ENCODE assay signal across 22 cellular contexts in the genomic region with DNA sequence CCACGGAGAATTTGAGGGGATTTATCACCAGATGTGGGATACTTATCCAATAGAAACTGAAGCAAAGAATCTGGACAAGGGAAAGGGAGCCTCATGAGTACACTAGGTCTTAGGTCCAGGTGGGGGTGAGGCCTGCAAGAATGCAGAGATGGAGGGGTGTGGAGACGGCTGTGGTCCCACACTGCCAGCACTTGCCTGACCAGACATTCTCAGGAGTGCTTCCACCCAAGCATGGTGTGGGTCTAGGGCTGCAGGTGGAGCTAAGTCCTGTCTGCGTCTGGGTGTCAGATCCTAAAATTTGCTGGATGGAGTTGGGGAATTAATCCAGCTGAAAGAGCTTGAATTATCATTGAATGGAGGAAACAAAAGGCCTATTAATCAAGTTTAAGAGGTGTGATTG. TPM values are rescaled to one million over a fixed set of nuclear protein-coding genes. Genes with fewer than 3 reads are reported as not detected.
DNase-seq lines count a peak whose midpoint lies in the region; ATAC-seq and TF ChIP-seq lines count a peak whose summit lies in the region.
"Had no signal": no experiment of that assay in that cellular context is flagged by ENCODE, and none has a peak within 500 bp of the region (broad histone marks: within the 10 kb centered on the region; RNA-seq: fewer than 3 reads in every experiment).

No MANE protein-coding gene starts in this region.

- WGBS in mammary epithelial cell (ENCODE audit: low coverage, missing lambda C conversion rate) = 98% methylated on average over 3 of the region's 3 CpGs

- peaks cover 7% of the 10 kb centered on the region for H3K36me3 ChIP-seq in mammary epithelial cell (ENCODE audit: insufficient read depth, low read length)
- no peaks in the 10 kb centered on the region for H3K36me3 ChIP-seq in uterus

- no peak overlapping the region for H3K4me3 ChIP-seq in mammary epithelial cell (replicated peaks in 1 of 3; ENCODE audit: insufficient read depth in 1 of 3, low read depth in 2 of 3, low read length in 3 of 3)
- H3K4me3 ChIP-seq in uterus = no peak overlapping the region
- H3K4me3 ChIP-seq: skin epidermis, upper lobe of left lung had no signal

- no peak overlapping the region for H3K9ac ChIP-seq in mammary epithelial cell (ENCODE audit: insufficient read depth, low read length)

- H3K27me3 Mint-ChIP-seq in MCF 10A (ENCODE audit: insufficient read depth, unreplicated experiment) = no peaks in the 10 kb centered on the region
- H3K27me3 Mint-ChIP-seq in activated B cell treated with CpG ODN at 0.5 μM for 24 hours = no peaks in the 10 kb centered on the region
- no peaks in the 10 kb centered on the region for H3K27me3 Mint-ChIP-seq in nephron progenitor cell (ENCODE audit: low read depth, poor library complexity)

- in situ Hi-C loops in mammary epithelial cell (cut with MboI; ENCODE audit: low sequenced_read_pairs in 2 of 2) = no loop called here

- no peak overlapping the region for H3K27ac ChIP-seq in mammary epithelial cell (ENCODE audit: insufficient read depth, low read depth, low read length)
- H3K27ac ChIP-seq in uterus = peak overlapping the region; percentile 84 to 89
- H3K27ac ChIP-seq: epithelial cell of prostate had no signal

- CTCF ChIA-PET in MCF 10A (lab: Yijun Ruan, JAX) (interaction anchor here (0.6 to 0.7 kb wide), 2 partner anchors 139 to 303 kb away, joined by 3 read pairs; no protein-coding TSS in a partner anchor), mammary epithelial cell (lab: Charles Lee; ENCODE audit: low non-redundant PET) (no interaction called here), activated B cell treated with CpG ODN at 0.5 μM for 24 hours (lab: Charles Lee) (interaction anchor here (1.3 kb wide), 1 partner anchor 36 kb away, joined by 3 read pairs; no protein-coding TSS in a partner anchor)

- no peaks in the 10 kb centered on the region for H4K20me1 ChIP-seq in mammary epithelial cell (ENCODE audit: insufficient read depth, low read length)

- dilution Hi-C loops in mammary epithelial cell (cut with HindIII; ENCODE audit: low sequenced_read_pairs) = no loop called here

- TF ChIP-seq POLR2A in uterus (IDR thresholded peaks at IDR 0.05) = no peak

- H2AFZ ChIP-seq in mammary epithelial cell (ENCODE audit: low read depth, low read length) = no peak overlapping the region

- intact Hi-C loops in MCF 10A (cut with micrococcal nuclease) (no loop called here), mammary epithelial cell (cut with micrococcal nuclease) (no loop called here), activated B cell treated with CpG ODN at 0.5 μM for 24 hours (cut with micrococcal nuclease) (loop anchor here (1.0 kb wide), 1 partner anchor 17 kb away; the partner anchor contains the start of gene STOML1), uterus (cut with DNase I; ENCODE audit: low total_unique reads) (no loop called here)

- H3K9me3 Mint-ChIP-seq in MCF 10A (ENCODE audit: unreplicated experiment) = no peaks in the 10 kb centered on the region
- H3K9me3 Mint-ChIP-seq in activated B cell treated with CpG ODN at 0.5 μM for 24 hours = no peaks in the 10 kb centered on the region
- peaks cover 7% of the 10 kb centered on the region for H3K9me3 Mint-ChIP-seq in nephron progenitor cell

- H3K4me1 Mint-ChIP-seq in MCF 10A (ENCODE audit: insufficient read depth, unreplicated experiment) (peaks cover 47% of the 10 kb centered on the region), activated B cell treated with CpG ODN at 0.5 μM for 24 hours (peaks cover 55% of the 10 kb centered on the region), nephron progenitor cell (peaks cover 49% of the 10 kb centered on the region)

- no peak for DNase-seq in MCF 10A (ENCODE audit: unreplicated experiment)
- no peak for DNase-seq in mammary epithelial cell
- no peak for DNase-seq in activated B cell treated with CpG ODN at 0.5 μM for 24 hours
- no peak for DNase-seq in nephron progenitor cell
- DNase-seq in uterus = no peak
- DNase-seq in SW 1271 (lab: John Stamatoyannopoulos, UW) = no peak
- DNase-seq in OCI-M1 (lab: John Stamatoyannopoulos, UW) = no peak
- DNase-seq: activated CD4-positive, alpha-beta T cell treated with anti-CD3 and anti-CD28 coated beads, Interleukin-2, amount 50 U/mL, for 1 hour; activated CD8-positive, alpha-beta memory T cell treated with anti-CD3 and anti-CD28 coated beads, Interleukin-2, amount 50 U/mL, for 4 hours; activated gamma-delta T cell; aorta; Karpas-422; NCI-H1105; NCI-H2029 treated with DMSO at 0.1 percent for 48 hours; NCI-H345; NCI-H774; stimulated activated CD4-positive, alpha-beta T cell treated with anti-CD3 and anti-CD28 coated beads, Interleukin-2, amount 100 ng/mL, for 24 hours; stimulated activated naive CD4-positive, alpha-beta T cell; upper lobe of left lung had no signal

- H3K27ac Mint-ChIP-seq in MCF 10A (ENCODE audit: low read depth, unreplicated experiment) (peak overlapping the region; percentile 27), activated B cell treated with CpG ODN at 0.5 μM for 24 hours (peak overlapping the region; percentile 22), nephron progenitor cell (peak overlapping the region; percentile 37)

- H3K79me2 ChIP-seq in mammary epithelial cell (ENCODE audit: insufficient read depth, low read length) = peaks cover 88% of the 10 kb centered on the region

- BruUV-seq in MCF 10A (replicated peaks; lab: Mats Ljungman, UMichigan) (no TSS peak), mammary epithelial cell (replicated peaks; lab: Mats Ljungman, UMichigan) (no TSS peak)

- H3K4me3 Mint-ChIP-seq in MCF 10A (ENCODE audit: unreplicated experiment) (no peak overlapping the region), activated B cell treated with CpG ODN at 0.5 μM for 24 hours (no peak overlapping the region), nephron progenitor cell (no peak overlapping the region)

- H3K27me3 ChIP-seq in mammary epithelial cell (ENCODE audit: insufficient read depth, low read length) (no peaks in the 10 kb centered on the region), uterus (no peaks in the 10 kb centered on the region)
- H3K27me3 ChIP-seq: upper lobe of left lung had no signal

- POLR2A ChIA-PET in MCF 10A (lab: Yijun Ruan, JAX) = no interaction called here
- POLR2A ChIA-PET in activated B cell treated with CpG ODN at 0.5 μM for 24 hours (lab: Charles Lee) = no interaction called here

- TF ChIP-seq CTCF in MCF 10A (IDR thresholded peaks at IDR 0.05; ENCODE audit: unreplicated experiment) (no peak), mammary epithelial cell (conservative IDR thresholded peaks at IDR 0.05 in 1 of 2, IDR thresholded peaks at IDR 0.05 in 1 of 2; ENCODE audit: extremely low read depth in 1 of 2, insufficient read depth in 1 of 2, low read depth in 1 of 2, low read length in 2 of 2) (no peak), activated B cell treated with CpG ODN at 0.5 μM for 24 hours (IDR thresholded peaks at IDR 0.05) (no peak), nephron progenitor cell (IDR thresholded peaks at IDR 0.05) (no peak), uterus (IDR thresholded peaks at IDR 0.05) (no peak)

- ATAC-seq in activated B cell treated with CpG ODN at 0.5 μM for 24 hours (ENCODE audit: low read depth) = no peak
- ATAC-seq: Right ventricle myocardium inferior had no signal

- peaks cover 54% of the 10 kb centered on the region for H3K36me3 Mint-ChIP-seq in MCF 10A (ENCODE audit: insufficient read depth, unreplicated experiment)
- peaks cover 41% of the 10 kb centered on the region for H3K36me3 Mint-ChIP-seq in activated B cell treated with CpG ODN at 0.5 μM for 24 hours (ENCODE audit: low read depth)
- H3K36me3 Mint-ChIP-seq in nephron progenitor cell (ENCODE audit: low read depth) = peaks cover 62% of the 10 kb centered on the region

- H3K9me3 ChIP-seq in mammary epithelial cell (replicated peaks; ENCODE audit: insufficient read depth, low read length) (no peaks in the 10 kb centered on the region), uterus (no peaks in the 10 kb centered on the region)
- H3K9me3 ChIP-seq: upper lobe of left lung had no signal

- H3K4me1 ChIP-seq in mammary epithelial cell (ENCODE audit: insufficient read depth, low read length) = peaks cover 12% of the 10 kb centered on the region
- H3K4me1 ChIP-seq in uterus = peaks cover 19 to 24% of the 10 kb centered on the region in 2 donors

- no peak overlapping the region for H3K4me2 ChIP-seq in mammary epithelial cell (ENCODE audit: insufficient read depth, low read depth, low read length)

RNA-seq across cellular contexts. Expression of gene PML, which starts 14.4 kb away (rescaled TPM):
- total RNA-seq in MCF 10A (2022) (33.4 and 33.9 TPM in 2 replicates), mammary epithelial cell (10 to 100 TPM; 38.7 to 55.5 TPM), activated B cell treated with CpG ODN at 0.5 μM for 24 hours (58.1 and 62.4 TPM in 2 replicates), uterus (100 to 1,000 TPM in 2 of 4 donors, 10 to 100 TPM in 2; 39.0 to 118 (median 78.3) TPM)
- 16.8 TPM for polyA plus RNA-seq in mammary epithelial cell
- polyA minus RNA-seq in mammary epithelial cell = 54.1 TPM

RNA-seq across cellular contexts. Expression of gene STOML1, which starts 16.8 kb away (rescaled TPM):
- 12.0 and 17.6 TPM in 2 replicates for total RNA-seq in MCF 10A (2022)
- total RNA-seq in mammary epithelial cell = 10 to 100 TPM; 14.0 to 15.3 TPM
- polyA plus RNA-seq in mammary epithelial cell = 10.9 TPM
- polyA minus RNA-seq in mammary epithelial cell = 36.3 TPM
- total RNA-seq in activated B cell treated with CpG ODN at 0.5 μM for 24 hours = 8.9 and 10.6 TPM in 2 replicates
- total RNA-seq in uterus = 10 to 100 TPM in 2 of 4 donors, 1 to 10 TPM in 2; 4.4 to 16.6 (median 8.3) TPM
